In the genomic region with DNA sequence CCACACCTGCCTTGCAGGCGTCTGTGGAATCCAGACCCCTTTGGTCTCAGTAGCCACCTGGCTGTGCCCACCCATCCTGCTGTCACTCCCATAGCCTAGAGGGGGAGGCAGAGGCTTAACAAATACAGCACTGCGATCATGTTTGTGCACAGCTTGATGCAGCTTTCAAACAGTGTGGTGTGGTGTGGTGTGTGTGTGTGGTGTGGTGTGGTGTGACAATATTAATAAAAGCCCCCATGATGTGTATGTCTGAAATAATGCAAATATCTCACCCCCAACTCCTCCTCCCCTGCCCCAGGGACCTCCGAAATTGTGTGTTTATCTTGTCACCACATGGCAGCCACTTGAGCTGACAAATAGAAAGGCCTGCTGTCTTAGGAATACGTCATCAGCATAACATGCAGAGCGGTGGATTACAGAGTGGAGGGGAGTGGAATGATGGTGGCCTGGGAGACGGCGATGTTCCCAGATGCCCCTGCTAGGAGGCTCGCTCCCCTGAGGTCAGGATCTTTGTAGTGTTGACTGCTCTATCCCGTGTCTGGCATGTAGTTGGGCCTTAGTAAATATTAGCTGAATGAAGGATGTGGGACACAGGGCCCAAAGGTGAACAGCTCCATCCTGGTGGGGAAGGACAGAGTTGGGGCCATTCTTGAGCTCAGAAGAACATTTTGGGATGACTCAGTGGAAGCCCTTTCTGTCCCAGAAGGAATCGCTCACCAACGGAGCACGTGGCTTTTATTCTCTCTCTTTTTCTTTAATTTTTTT, we compare ENCODE assay signal across 8 cellular contexts. TPM values are rescaled to one million over a fixed set of nuclear protein-coding genes. Genes with fewer than 3 reads are reported as not detected.
DNase-seq lines count a peak whose midpoint lies in the region; ATAC-seq and TF ChIP-seq lines count a peak whose summit lies in the region.

No MANE protein-coding gene starts in this region.

- no peaks in the 10 kb centered on the region for H3K9me3 Mint-ChIP-seq in WTC11

- peaks cover 4% of the 10 kb centered on the region for H3K4me1 ChIP-seq in foreskin keratinocyte
- peaks cover 3% of the 10 kb centered on the region for H3K4me1 ChIP-seq in prostate gland (replicated peaks)

- H3K4me3 ChIP-seq in MG63: peak overlapping the region; percentile 0; the same call in 1 of the 2 replicates
- H3K4me3 ChIP-seq in prostate gland: no peak overlapping the region

- H3K9me3 ChIP-seq in MG63 (no peaks in the 10 kb centered on the region), prostate gland (no peaks in the 10 kb centered on the region)

- 34% methylated on average over 11 of the region's 12 CpGs for WGBS in prostate gland

- peaks cover 17% of the 10 kb centered on the region for H3K36me3 ChIP-seq in MG63
- no peaks in the 10 kb centered on the region for H3K36me3 ChIP-seq in prostate gland

- TF ChIP-seq CTCF in WTC11 (IDR thresholded peaks at IDR 0.05) (no peak), foreskin keratinocyte (conservative IDR thresholded peaks at IDR 0.05) (peak; percentile 52), prostate gland (IDR thresholded peaks at IDR 0.05) (peak in 2 of 4 experiments; percentile 38 to 48)

- DNase-seq in DMS79 treated with DMSO at 0.1 percent for 48 hours (lab: John Stamatoyannopoulos, UW) (peak; percentile 38), MG63 (no peak), WTC11 (ENCODE audit: low spot score) (no peak), foreskin keratinocyte (no peak), prostate gland (ENCODE audit: low spot score) (no peak), ecto neural progenitor cell (ENCODE audit: low spot score) (no peak)

- intact Hi-C loops in prostate gland (cut with DNase I): no loop called here

- POLR2A ChIA-PET in WTC11 (lab: Charles Lee): no interaction called here

- ATAC-seq in WTC11 (no peak), foreskin keratinocyte (no peak), GM21360 (IDR thresholded peaks at IDR 0.05; ENCODE audit: unreplicated experiment) (no peak), GM21576 (IDR thresholded peaks at IDR 0.05; ENCODE audit: unreplicated experiment) (no peak)

- H3K27me3 Mint-ChIP-seq in WTC11 (ENCODE audit: low read depth): no peaks in the 10 kb centered on the region

- peak overlapping the region; percentile 19; the same call in 1 of the 2 replicates for H3K27ac Mint-ChIP-seq in WTC11

- no peak overlapping the region for H3K4me3 Mint-ChIP-seq in WTC11

- TF ChIP-seq POLR2A in prostate gland (IDR thresholded peaks at IDR 0.05): no peak

- CTCF ChIA-PET in WTC11 (lab: Charles Lee): interaction anchor here (0.7 to 12.1 kb wide), 14 partner anchors 10 to 130 kb away, joined by 3 to 161 read pairs (median 4); a partner anchor contains a TSS

- H3K27me3 ChIP-seq in MG63 (no peaks in the 10 kb centered on the region), foreskin keratinocyte (no peaks in the 10 kb centered on the region), prostate gland (replicated peaks; ENCODE audit: insufficient read depth) (no peaks in the 10 kb centered on the region)

- H3K27ac ChIP-seq in foreskin keratinocyte: no peak overlapping the region
- peak overlapping the region; percentile 1 to 22 for H3K27ac ChIP-seq in prostate gland

- peaks cover 10% of the 10 kb centered on the region; the same call in 1 of the 2 replicates for H3K36me3 Mint-ChIP-seq in WTC11

- H3K4me1 Mint-ChIP-seq in WTC11: peaks cover 29% of the 10 kb centered on the region

TF ChIP-seq in WTC11, 78 proteins besides CTCF, POLR2A, EP300 and RAD21 (continues in another document):
- no peak for TF ChIP-seq ZNF317 (CRISPR knock-in tag; IDR thresholded peaks at IDR 0.05; ENCODE audit: borderline replicate concordance, low read depth)
- no peak for TF ChIP-seq FOXJ3 (CRISPR knock-in tag; IDR thresholded peaks at IDR 0.05; ENCODE audit: borderline replicate concordance)
- TF ChIP-seq, protein P1, sequence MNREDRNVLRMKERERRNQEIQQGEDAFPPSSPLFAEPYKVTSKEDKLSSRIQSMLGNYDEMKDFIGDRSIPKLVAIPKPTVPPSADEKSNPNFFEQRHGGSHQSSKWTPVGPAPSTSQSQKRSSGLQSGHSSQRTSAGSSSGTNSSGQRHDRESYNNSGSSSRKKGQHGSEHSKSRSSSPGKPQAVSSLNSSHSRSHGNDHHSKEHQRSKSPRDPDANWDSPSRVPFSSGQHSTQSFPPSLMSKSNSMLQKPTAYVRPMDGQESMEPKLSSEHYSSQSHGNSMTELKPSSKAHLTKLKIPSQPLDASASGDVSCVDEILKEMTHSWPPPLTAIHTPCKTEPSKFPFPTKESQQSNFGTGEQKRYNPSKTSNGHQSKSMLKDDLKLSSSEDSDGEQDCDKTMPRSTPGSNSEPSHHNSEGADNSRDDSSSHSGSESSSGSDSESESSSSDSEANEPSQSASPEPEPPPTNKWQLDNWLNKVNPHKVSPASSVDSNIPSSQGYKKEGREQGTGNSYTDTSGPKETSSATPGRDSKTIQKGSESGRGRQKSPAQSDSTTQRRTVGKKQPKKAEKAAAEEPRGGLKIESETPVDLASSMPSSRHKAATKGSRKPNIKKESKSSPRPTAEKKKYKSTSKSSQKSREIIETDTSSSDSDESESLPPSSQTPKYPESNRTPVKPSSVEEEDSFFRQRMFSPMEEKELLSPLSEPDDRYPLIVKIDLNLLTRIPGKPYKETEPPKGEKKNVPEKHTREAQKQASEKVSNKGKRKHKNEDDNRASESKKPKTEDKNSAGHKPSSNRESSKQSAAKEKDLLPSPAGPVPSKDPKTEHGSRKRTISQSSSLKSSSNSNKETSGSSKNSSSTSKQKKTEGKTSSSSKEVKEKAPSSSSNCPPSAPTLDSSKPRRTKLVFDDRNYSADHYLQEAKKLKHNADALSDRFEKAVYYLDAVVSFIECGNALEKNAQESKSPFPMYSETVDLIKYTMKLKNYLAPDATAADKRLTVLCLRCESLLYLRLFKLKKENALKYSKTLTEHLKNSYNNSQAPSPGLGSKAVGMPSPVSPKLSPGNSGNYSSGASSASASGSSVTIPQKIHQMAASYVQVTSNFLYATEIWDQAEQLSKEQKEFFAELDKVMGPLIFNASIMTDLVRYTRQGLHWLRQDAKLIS (CRISPR knock-in tag; IDR thresholded peaks at IDR 0.05; ENCODE audit: borderline replicate concordance): no peak
- TF ChIP-seq MYBL2 (CRISPR knock-in tag; IDR thresholded peaks at IDR 0.05): no peak
- TF ChIP-seq NR2C2 (CRISPR knock-in tag; IDR thresholded peaks at IDR 0.05): no peak
- no peak for TF ChIP-seq HMGA2 (CRISPR knock-in tag; IDR thresholded peaks at IDR 0.05)
- TF ChIP-seq KAT7 (CRISPR knock-in tag; IDR thresholded peaks at IDR 0.05; ENCODE audit: borderline replicate concordance): no peak
- no peak for TF ChIP-seq PRRX2 (CRISPR knock-in tag; IDR thresholded peaks at IDR 0.05)
- TF ChIP-seq CBFB (CRISPR knock-in tag; IDR thresholded peaks at IDR 0.05; ENCODE audit: low read depth): no peak
- TF ChIP-seq, protein P2, sequence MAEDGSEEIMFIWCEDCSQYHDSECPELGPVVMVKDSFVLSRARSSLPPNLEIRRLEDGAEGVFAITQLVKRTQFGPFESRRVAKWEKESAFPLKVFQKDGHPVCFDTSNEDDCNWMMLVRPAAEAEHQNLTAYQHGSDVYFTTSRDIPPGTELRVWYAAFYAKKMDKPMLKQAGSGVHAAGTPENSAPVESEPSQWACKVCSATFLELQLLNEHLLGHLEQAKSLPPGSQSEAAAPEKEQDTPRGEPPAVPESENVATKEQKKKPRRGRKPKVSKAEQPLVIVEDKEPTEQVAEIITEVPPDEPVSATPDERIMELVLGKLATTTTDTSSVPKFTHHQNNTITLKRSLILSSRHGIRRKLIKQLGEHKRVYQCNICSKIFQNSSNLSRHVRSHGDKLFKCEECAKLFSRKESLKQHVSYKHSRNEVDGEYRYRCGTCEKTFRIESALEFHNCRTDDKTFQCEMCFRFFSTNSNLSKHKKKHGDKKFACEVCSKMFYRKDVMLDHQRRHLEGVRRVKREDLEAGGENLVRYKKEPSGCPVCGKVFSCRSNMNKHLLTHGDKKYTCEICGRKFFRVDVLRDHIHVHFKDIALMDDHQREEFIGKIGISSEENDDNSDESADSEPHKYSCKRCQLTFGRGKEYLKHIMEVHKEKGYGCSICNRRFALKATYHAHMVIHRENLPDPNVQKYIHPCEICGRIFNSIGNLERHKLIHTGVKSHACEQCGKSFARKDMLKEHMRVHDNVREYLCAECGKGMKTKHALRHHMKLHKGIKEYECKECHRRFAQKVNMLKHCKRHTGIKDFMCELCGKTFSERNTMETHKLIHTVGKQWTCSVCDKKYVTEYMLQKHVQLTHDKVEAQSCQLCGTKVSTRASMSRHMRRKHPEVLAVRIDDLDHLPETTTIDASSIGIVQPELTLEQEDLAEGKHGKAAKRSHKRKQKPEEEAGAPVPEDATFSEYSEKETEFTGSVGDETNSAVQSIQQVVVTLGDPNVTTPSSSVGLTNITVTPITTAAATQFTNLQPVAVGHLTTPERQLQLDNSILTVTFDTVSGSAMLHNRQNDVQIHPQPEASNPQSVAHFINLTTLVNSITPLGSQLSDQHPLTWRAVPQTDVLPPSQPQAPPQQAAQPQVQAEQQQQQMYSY (CRISPR knock-in tag; IDR thresholded peaks at IDR 0.05): no peak
- TF ChIP-seq FOXP1 (CRISPR knock-in tag; IDR thresholded peaks at IDR 0.05; ENCODE audit: borderline replicate concordance): no peak

RNA-seq across cellular contexts. Expression of a gene that starts 2.8 kb away (rescaled TPM):
- 18.0 and 24.2 TPM in 2 replicates for total RNA-seq in MG63 (2014; rRNA removed; shearing (Covaris generic); ENCODE audit: low replicate concordance)
- total RNA-seq in WTC11 (2021): 36.1 to 42.5 TPM (median 42.3 TPM) in 3 replicates
- 9.7 and 10.2 TPM in 2 replicates for total RNA-seq in foreskin keratinocyte
- 12.5 and 13.3 TPM in 2 replicates for polyA plus RNA-seq in foreskin keratinocyte
- 10 to 100 TPM; 12.9 to 87.8 TPM for total RNA-seq in prostate gland

RNA-seq across cellular contexts. Expression of a gene that starts 14.1 kb away (rescaled TPM):
- total RNA-seq in MG63 (2014; rRNA removed; shearing (Covaris generic); ENCODE audit: low replicate concordance): 3,913 and 4,947 TPM in 2 replicates
- 17.3 to 23.5 TPM (median 19.2 TPM) in 3 replicates for total RNA-seq in WTC11 (2021)
- 2,399 and 2,773 TPM in 2 replicates for total RNA-seq in foreskin keratinocyte
- 3,861 and 5,401 TPM in 2 replicates for polyA plus RNA-seq in foreskin keratinocyte
- total RNA-seq in prostate gland: 1,000 to 10,000 TPM in 1 of 2 donors, 100 to 1,000 TPM in 1; 365 to 1,063 TPM

RNA-seq across cellular contexts. Expression of a gene that starts 21.9 kb away (rescaled TPM):
- total RNA-seq in MG63 (2014; rRNA removed; shearing (Covaris generic); ENCODE audit: low replicate concordance): 0.95 TPM in 1 of 2 replicates, not detected in the other
- total RNA-seq in WTC11 (2021) (35.4 to 39.4 TPM (median 36.6 TPM) in 3 replicates), foreskin keratinocyte (48.6 and 51.5 TPM in 2 replicates), prostate gland (10 to 100 TPM; 10.9 to 12.0 TPM)
- 61.9 and 71.5 TPM in 2 replicates for polyA plus RNA-seq in foreskin keratinocyte

RNA-seq across cellular contexts. Expression of a gene that starts 24.8 kb away (rescaled TPM):
- total RNA-seq in MG63 (2014; rRNA removed; shearing (Covaris generic); ENCODE audit: low replicate concordance): 61.0 and 111 TPM in 2 replicates
- total RNA-seq in WTC11 (2021) (20.3 to 24.9 TPM (median 22.0 TPM) in 3 replicates), foreskin keratinocyte (31.1 and 33.2 TPM in 2 replicates), prostate gland (10 to 100 TPM; 39.6 to 49.0 TPM)
- 44.9 and 46.9 TPM in 2 replicates for polyA plus RNA-seq in foreskin keratinocyte

RNA-seq across cellular contexts. Expression of a gene that starts 35.5 kb away (rescaled TPM):
- total RNA-seq in MG63 (2014; rRNA removed; shearing (Covaris generic); ENCODE audit: low replicate concordance): 154 and 194 TPM in 2 replicates
- 54.0 to 58.9 TPM (median 56.8 TPM) in 3 replicates for total RNA-seq in WTC11 (2021)
- 35.1 and 36.7 TPM in 2 replicates for total RNA-seq in foreskin keratinocyte
- polyA plus RNA-seq in foreskin keratinocyte: 23.6 and 26.8 TPM in 2 replicates
- 100 to 1,000 TPM; 114 to 115 TPM for total RNA-seq in prostate gland

Comparison
In these comparisons a context has a peak if more than half of its experiments do, and no peak if none do; other contexts are left out.
1. RNA of a gene that starts 14.1 kb away (total RNA-seq): 3,913 to 4,947 TPM in MG63, 2,399 to 2,773 TPM in foreskin keratinocyte and 365 to 1,063 TPM in prostate gland; 17.3 to 23.5 TPM in WTC11; every median in the first group is over 10 times any median in the second.